In the genomic region with DNA sequence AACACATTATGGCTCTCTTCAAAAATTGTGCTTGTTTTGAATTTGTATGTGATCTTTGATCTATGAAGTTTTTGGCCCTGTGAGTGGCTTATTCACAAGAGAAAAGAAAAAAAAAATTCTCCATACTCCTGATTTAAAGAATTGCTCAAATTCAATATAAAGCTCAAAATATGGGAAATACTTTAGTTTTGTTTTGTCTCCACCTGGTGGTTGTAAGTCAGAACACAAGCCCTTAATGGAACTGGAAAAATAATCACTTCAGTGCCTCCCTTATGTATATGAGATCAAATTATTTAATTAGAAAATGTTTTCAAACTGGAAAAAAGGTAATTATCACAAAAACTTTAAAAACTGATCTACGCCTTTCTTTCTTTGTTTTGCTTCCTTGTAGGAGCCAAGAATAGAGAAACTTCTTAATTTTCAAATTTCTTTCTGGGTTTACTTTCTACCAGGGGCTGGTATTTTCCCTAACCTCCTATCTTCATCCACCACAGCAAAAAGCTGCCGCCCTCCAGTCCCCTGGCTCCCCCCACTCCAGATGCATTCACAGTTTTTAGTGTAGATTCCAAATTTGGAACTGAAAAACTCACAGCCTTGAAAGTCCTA, we compare ENCODE assay signal across 8 cellular contexts. TPM values are rescaled to one million over a fixed set of nuclear protein-coding genes. Genes with fewer than 3 reads are reported as not detected.
DNase-seq lines count a peak whose midpoint lies in the region; ATAC-seq and TF ChIP-seq lines count a peak whose summit lies in the region.

No MANE protein-coding gene starts in this region.

- H3K4me3 ChIP-seq in MM.1S (ENCODE audit: low read length) (no peak overlapping the region), RWPE2 (ENCODE audit: severe bottlenecking) (no peak overlapping the region), epithelial cell of proximal tubule (ENCODE audit: low read depth, low read length) (no peak overlapping the region), neural cell (ENCODE audit: low read length) (no peak overlapping the region)

- H4K20me1 ChIP-seq in MM.1S (ENCODE audit: insufficient read depth, low read length) (no peaks in the 10 kb centered on the region), neural cell (ENCODE audit: insufficient read depth) (no peaks in the 10 kb centered on the region)

- no peaks in the 10 kb centered on the region for H3K4me1 ChIP-seq in MM.1S (ENCODE audit: low read length)
- H3K4me1 ChIP-seq in RWPE2 (ENCODE audit: insufficient read depth, poor library complexity, severe bottlenecking), result peaks cover 17% of the 10 kb centered on the region

- no peak overlapping the region for H3K9ac ChIP-seq in MM.1S (ENCODE audit: low read length)
- H3K9ac ChIP-seq in neural cell (ENCODE audit: low read length), result no peak overlapping the region

- no peak overlapping the region for H3K4me2 ChIP-seq in MM.1S (ENCODE audit: low read depth, low read length)
- H3K4me2 ChIP-seq in neural cell (ENCODE audit: low read length), result no peak overlapping the region

- H3K27me3 ChIP-seq in MM.1S (replicated peaks; ENCODE audit: insufficient read depth, low read length) (no peaks in the 10 kb centered on the region), RWPE2 (ENCODE audit: insufficient read depth, poor library complexity, severe bottlenecking) (no peaks in the 10 kb centered on the region), neural cell (ENCODE audit: insufficient read depth, low read depth, low read length) (no peaks in the 10 kb centered on the region)

- TF ChIP-seq CTCF in MM.1S (IDR thresholded peaks at IDR 0.05; ENCODE audit: low read length) (peak; percentile 69), RWPE2 (IDR thresholded peaks at IDR 0.05; ENCODE audit: poor library complexity, severe bottlenecking) (peak; percentile 88), epithelial cell of proximal tubule (conservative IDR thresholded peaks at IDR 0.05; ENCODE audit: low read depth, low read length) (peak; percentile 71), neural cell (IDR thresholded peaks at IDR 0.05; ENCODE audit: poor library complexity, severe bottlenecking) (peak; percentile 78)

- H3K9me3 ChIP-seq in MM.1S (replicated peaks; ENCODE audit: insufficient read depth, low read length), result no peaks in the 10 kb centered on the region
- no peaks in the 10 kb centered on the region for H3K9me3 ChIP-seq in RWPE2 (ENCODE audit: severe bottlenecking)
- no peaks in the 10 kb centered on the region for H3K9me3 ChIP-seq in neural cell (ENCODE audit: low read length)

- DNase-seq in NCI-H2107 treated with DMSO at 0.1 percent for 48 hours (lab: John Stamatoyannopoulos, UW; ENCODE audit: unreplicated experiment) (peak; percentile 29), NCI-H2107 (lab: John Stamatoyannopoulos, UW) (no peak), MM.1S (peak; percentile 63), RWPE2 (ENCODE audit: low spot score) (no peak), epithelial cell of proximal tubule (ENCODE audit: low read depth) (peak; percentile 7)

- H2AFZ ChIP-seq in MM.1S (ENCODE audit: low read length), result no peak overlapping the region
- no peak overlapping the region for H2AFZ ChIP-seq in neural cell (ENCODE audit: low read depth, low read length)

- H3F3A ChIP-seq in MM.1S (ENCODE audit: insufficient read depth, low read length) (no peaks in the 10 kb centered on the region), neural cell (ENCODE audit: insufficient read depth, low read length, poor library complexity, severe bottlenecking) (no peaks in the 10 kb centered on the region)

- TF ChIP-seq EP300 in neural cell (conservative IDR thresholded peaks at IDR 0.05; ENCODE audit: poor library complexity, severe bottlenecking), result no peak

- no peaks in the 10 kb centered on the region for H3K36me3 ChIP-seq in MM.1S (replicated peaks; ENCODE audit: insufficient read depth, low read length)
- no peaks in the 10 kb centered on the region for H3K36me3 ChIP-seq in RWPE2 (ENCODE audit: low read depth)
- H3K36me3 ChIP-seq in neural cell (ENCODE audit: insufficient read depth, low read length), result no peaks in the 10 kb centered on the region

- H3K27ac ChIP-seq in MM.1S (ENCODE audit: low read length) (no peak overlapping the region), RWPE2 (ENCODE audit: poor library complexity, severe bottlenecking) (peak overlapping the region; percentile 33), neural cell (ENCODE audit: low read length) (no peak overlapping the region)

- H3K9me2 ChIP-seq in MM.1S (replicated peaks; ENCODE audit: insufficient read depth, low read length) (no peaks in the 10 kb centered on the region), neural cell (ENCODE audit: insufficient read depth, low read length) (no peaks in the 10 kb centered on the region)

- H3K79me2 ChIP-seq in MM.1S (ENCODE audit: low read length) (no peaks in the 10 kb centered on the region), neural cell (replicated peaks; ENCODE audit: insufficient read depth, low read length) (no peaks in the 10 kb centered on the region)

- ATAC-seq in RWPE2 (ENCODE audit: low read depth), result peak; percentile 50; the same call in 2 of the 3 replicates
- ATAC-seq in HG03457 (IDR thresholded peaks at IDR 0.05; ENCODE audit: unreplicated experiment), result no peak
- ATAC-seq in GM18873 (IDR thresholded peaks at IDR 0.05; ENCODE audit: low FRiP score, unreplicated experiment), result no peak

- peak; percentile 83 for TF ChIP-seq RAD21 in neural cell (conservative IDR thresholded peaks at IDR 0.05)

TF ChIP-seq in neural cell, 6 proteins besides CTCF, POLR2A, EP300 and RAD21:
- TF ChIP-seq MXI1 (conservative IDR thresholded peaks at IDR 0.05; ENCODE audit: poor library complexity, severe bottlenecking), result no peak
- no peak for TF ChIP-seq REST (IDR thresholded peaks at IDR 0.05; ENCODE audit: borderline replicate concordance)
- no peak for TF ChIP-seq EZH2 (IDR thresholded peaks at IDR 0.05; ENCODE audit: borderline replicate concordance, insufficient read depth, low read length, poor library complexity, severe bottlenecking)
- TF ChIP-seq SMC3 (conservative IDR thresholded peaks at IDR 0.05; ENCODE audit: poor library complexity), result peak; percentile 85
TF ChIP-seq in neural cell: peak in this region for 1.

RNA-seq across cellular contexts. Expression of gene SERP1, which starts 50.6 kb away (rescaled TPM):
- total RNA-seq in epithelial cell of proximal tubule, result 183 and 227 TPM in 2 replicates
- polyA plus RNA-seq in neural cell, result 106 and 120 TPM in 2 replicates
- polyA minus RNA-seq in neural cell, result 126 and 144 TPM in 2 replicates

RNA-seq across cellular contexts. Expression of gene EIF2A, which starts 50.9 kb away (rescaled TPM):
- 80.9 and 209 TPM in 2 replicates for total RNA-seq in epithelial cell of proximal tubule
- polyA plus RNA-seq in neural cell, result 67.9 and 82.6 TPM in 2 replicates
- polyA minus RNA-seq in neural cell, result 104 and 118 TPM in 2 replicates

Comparison
In these comparisons a context has a peak if more than half of its experiments do, and no peak if none do; other contexts are left out.
1. DNase-seq: peak in NCI-H2107 treated with DMSO at 0.1 percent for 48 hours (single experiment), MM.1S (single experiment) and epithelial cell of proximal tubule (single experiment); none in NCI-H2107 (single experiment) and RWPE2 (single experiment).
2. Peak in every context shown above with its lines, with median percentiles within 50 percentile points of each other: CTCF ChIP-seq.